Comparison of ENCODE assay signal across 9 cellular contexts in genomic region chr19:10389863-10390262, GRCh38. TPM values are rescaled to one million over a fixed set of nuclear protein-coding genes. Genes with fewer than 3 reads are reported as not detected.
DNase-seq lines count a peak whose midpoint lies in the region; ATAC-seq and TF ChIP-seq lines count a peak whose summit lies in the region.
"Had no signal": no experiment of that assay in that cellular context is flagged by ENCODE, and none has a peak within 500 bp of the region (broad histone marks: within the 10 kb centered on the region; RNA-seq: fewer than 3 reads in every experiment).

No MANE protein-coding gene starts in this region.

- TF ChIP-seq CTCF in CD14-positive monocyte (IDR thresholded peaks at IDR 0.05) (no peak), GM12875 (IDR thresholded peaks at IDR 0.05; ENCODE audit: borderline replicate concordance, insufficient read depth, low read depth, low read length) (0 out of 2 replicates have a peak, but pooled peaks have one; percentile 28)

- peak overlapping the region in 5 of 7 donors; percentile 21 to 75 (median 30) for H3K27ac Mint-ChIP-seq in CD14-positive monocyte

- H3K9me3 Mint-ChIP-seq in CD14-positive monocyte: no peaks in the 10 kb centered on the region

- H3K36me3 Mint-ChIP-seq in CD14-positive monocyte: peaks cover 33 to 52% of the 10 kb centered on the region in 2 donors

- H3K4me3 Mint-ChIP-seq in CD14-positive monocyte: no peak overlapping the region

- H3K4me3 ChIP-seq in GM12875 (ENCODE audit: low read depth, low read length): no peak overlapping the region
- H3K4me3 ChIP-seq: upper lobe of left lung had no signal

- ATAC-seq in GM19455 (IDR thresholded peaks at IDR 0.05; ENCODE audit: unreplicated experiment): no peak

- peaks cover 0 to 9% (median 0%) of the 10 kb centered on the region in 3 donors for H3K27me3 Mint-ChIP-seq in CD14-positive monocyte (ENCODE audit: low read depth in 3 of 3)

- DNase-seq in CD14-positive monocyte (ENCODE audit: low spot score): no peak
- DNase-seq in UCSD-AML1 (lab: John Stamatoyannopoulos, UW; ENCODE audit: unreplicated experiment): peak; percentile 26
- DNase-seq in iPS-NIHi7 (ENCODE audit: extremely low spot score): peak; percentile 46
- DNase-seq in NCI-H748 treated with DMSO at 0.1 percent for 48 hours (lab: John Stamatoyannopoulos, UW): no peak
- no peak for DNase-seq in COLO829 (ENCODE audit: low spot score)
- DNase-seq in amniotic stem cell (lab: John Stamatoyannopoulos, UW): no peak
- DNase-seq: upper lobe of left lung had no signal

- intact Hi-C loops in CD14-positive monocyte (cut with micrococcal nuclease): loop anchor here (1.0 to 5.0 kb wide), 4 partner anchors 58 to 458 kb away; partner anchors contain the start of gene RAVER1 (in 1 of the 2)

- peaks cover 5% of the 10 kb centered on the region for H3K4me1 Mint-ChIP-seq in CD14-positive monocyte

RNA-seq across cellular contexts. Expression of gene TYK2, which starts 9.5 kb away (rescaled TPM):
- polyA plus RNA-seq in CD14-positive monocyte: 100 to 1,000 TPM in 1 of 2 donors, 10 to 100 TPM in 1; 82.9 to 113 TPM

RNA-seq across cellular contexts. Expression of gene CDC37, which starts 13.5 kb away (rescaled TPM):
- polyA plus RNA-seq in CD14-positive monocyte: 10 to 100 TPM; 49.3 to 54.9 TPM

RNA-seq across cellular contexts. Expression of gene PDE4A, which starts 30.5 kb away (rescaled TPM):
- polyA plus RNA-seq in CD14-positive monocyte: 1 to 10 TPM; 4.7 to 5.8 TPM

RNA-seq across cellular contexts. Expression of gene ICAM3, which starts 50.4 kb away (rescaled TPM):
- polyA plus RNA-seq in CD14-positive monocyte: 100 to 1,000 TPM; 189 to 234 TPM

RNA-seq across cellular contexts. Expression of gene RAVER1, which starts 56.5 kb away (rescaled TPM):
- 1 to 10 TPM; 6.0 to 9.0 TPM for polyA plus RNA-seq in CD14-positive monocyte

Comparison
In these comparisons a context has a peak if more than half of its experiments do, and no peak if none do; other contexts are left out.
1. DNase-seq: peak in UCSD-AML1 (single experiment) and iPS-NIHi7 (single experiment); none in CD14-positive monocyte (single experiment), NCI-H748 treated with DMSO at 0.1 percent for 48 hours (single experiment), COLO829 (single experiment) and amniotic stem cell (single experiment).